ENCODE assay signal across 1 cellular context in the genomic region with DNA sequence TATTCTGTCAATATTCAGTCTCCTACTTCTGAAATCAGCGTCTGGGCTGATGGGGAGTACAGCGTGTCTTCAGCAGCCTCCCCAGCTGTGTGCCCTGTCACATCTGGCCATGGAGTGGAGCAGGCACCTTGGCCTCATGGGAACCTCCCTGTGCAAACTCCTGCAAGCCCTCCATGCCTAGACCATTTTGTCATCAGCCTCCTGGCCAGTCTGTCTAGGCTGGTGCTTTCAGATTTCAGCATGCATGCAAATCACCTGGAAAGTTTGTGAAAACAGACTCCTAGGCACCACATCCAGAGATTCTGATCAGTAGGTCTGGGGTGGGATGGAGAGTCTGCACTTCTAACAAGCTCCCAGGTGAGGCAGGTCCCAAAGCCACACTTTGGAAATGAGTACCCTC.
TF ChIP-seq lines count a peak whose summit lies in the region.

No MANE protein-coding gene starts in this region.

TF ChIP-seq in K562, 482 proteins besides CTCF, POLR2A, EP300 and RAD21:
- TF ChIP-seq CBX3 (IDR thresholded peaks at IDR 0.05; ENCODE audit: borderline replicate concordance in 1 of 2, low read length in 2 of 2) (no peak), RNF2 (IDR thresholded peaks at IDR 0.05) (no peak), EZH2 (IDR thresholded peaks at IDR 0.05; ENCODE audit: borderline replicate concordance, low read depth, low read length) (no peak), ZBTB43 (CRISPR knock-in tag; IDR thresholded peaks at IDR 0.05) (no peak), ZNF184 (CRISPR knock-in tag; IDR thresholded peaks at IDR 0.05) (no peak)
